9 cellular contexts compared by ENCODE assay signal in genomic region chr9:88476491-88477271, GRCh38. TPM values are rescaled to one million over a fixed set of nuclear protein-coding genes. Genes with fewer than 3 reads are reported as not detected.
DNase-seq lines count a peak whose midpoint lies in the region; ATAC-seq, FAIRE-seq and TF ChIP-seq lines count a peak whose summit lies in the region.
"Had no signal": no experiment of that assay in that cellular context is flagged by ENCODE, and none has a peak within 500 bp of the region (broad histone marks: within the 10 kb centered on the region; RNA-seq: fewer than 3 reads in every experiment).

No MANE protein-coding gene starts in this region.

- no peaks in the 10 kb centered on the region for H3K4me1 ChIP-seq in HCT116 (ENCODE audit: control insufficient read depth in 1 of 2, insufficient read depth in 2 of 2, low read length in 2 of 2)
- peaks cover 20% of the 10 kb centered on the region for H3K4me1 ChIP-seq in keratinocyte (ENCODE audit: control insufficient read depth, extremely low read depth, insufficient read depth, low read length)
- H3K4me1 ChIP-seq in prostate gland (replicated peaks), result no peaks in the 10 kb centered on the region
- H3K4me1 ChIP-seq: esophagus muscularis mucosa had no signal

- no peaks in the 10 kb centered on the region; the same call in 1 of the 2 replicates for H3K79me2 ChIP-seq in HCT116 (ENCODE audit: insufficient read depth, low read length)
- H3K79me2 ChIP-seq in keratinocyte (ENCODE audit: control insufficient read depth, insufficient read depth, low read length), result peaks cover 3% of the 10 kb centered on the region

- H3K27ac ChIP-seq in HCT116 (ENCODE audit: low read depth, low read length) (no peak overlapping the region), keratinocyte (ENCODE audit: control insufficient read depth, insufficient read depth, low read length) (peak overlapping the region; percentile 42), prostate gland (no peak overlapping the region)
- H3K27ac ChIP-seq: esophagus muscularis mucosa had no signal

- TF ChIP-seq POLR2A in HCT116 (IDR thresholded peaks at IDR 0.05; ENCODE audit: borderline replicate concordance, extremely low read depth, insufficient read depth, insufficient read length), result no peak
- TF ChIP-seq POLR2A in prostate gland (IDR thresholded peaks at IDR 0.05), result no peak

- peak; percentile 67 for DNase-seq in DMS79 treated with DMSO at 0.1 percent for 48 hours (lab: John Stamatoyannopoulos, UW)
- no peak for DNase-seq in HCT116 (ENCODE audit: low read depth, low spot score)
- DNase-seq in T1000 (lab: John Stamatoyannopoulos, UW), result peak; percentile 3
- no peak for DNase-seq in keratinocyte (ENCODE audit: low read depth, low spot score)
- DNase-seq in activated effector memory CD4-positive, alpha-beta T cell treated with Interleukin-2 at 50 U/mL for 16 hours, result no peak
- no peak for DNase-seq in prostate gland (ENCODE audit: low spot score)

- no peak overlapping the region for H3K4me2 ChIP-seq in HCT116 (ENCODE audit: low read length)
- H3K4me2 ChIP-seq in keratinocyte (ENCODE audit: control insufficient read depth, extremely low read depth, insufficient read depth, low read depth, low read length), result peak overlapping the region; percentile 45

- dilution Hi-C loops in keratinocyte (cut with MboI; ENCODE audit: extremely low pct_ligation_motif_present, low sequenced_read_pairs), result no loop called here

- FAIRE-seq in keratinocyte (lab: Jason Lieb, UNC), result peak; percentile 5

- H3K4me3 ChIP-seq in HCT116 (replicated peaks in 1 of 2; ENCODE audit: low read depth in 1 of 2, low read length in 2 of 2), result no peak overlapping the region
- H3K4me3 ChIP-seq in keratinocyte (ENCODE audit: control insufficient read depth in 2 of 3, extremely low read depth in 1 of 3, insufficient read depth in 2 of 3, low read depth in 1 of 3, low read length in 3 of 3), result no peak overlapping the region
- no peak overlapping the region for H3K4me3 ChIP-seq in prostate gland
- H3K4me3 ChIP-seq: esophagus muscularis mucosa had no signal

- no peak for ATAC-seq in HCT116
- no peak for ATAC-seq in GM21526 (IDR thresholded peaks at IDR 0.05; ENCODE audit: low FRiP score, unreplicated experiment)
- no peak for ATAC-seq in GM21737 (IDR thresholded peaks at IDR 0.05; ENCODE audit: unreplicated experiment)

- TF ChIP-seq CTCF in HCT116 (IDR thresholded peaks at IDR 0.05 in 2 of 3, conservative IDR thresholded peaks at IDR 0.05 in 1 of 3; ENCODE audit: borderline replicate concordance in 1 of 3, insufficient read depth in 1 of 3, low read depth in 2 of 3, low read length in 2 of 3), result no peak
- TF ChIP-seq CTCF in keratinocyte (optimal IDR thresholded peaks at IDR 0.05 in 1 of 3, IDR thresholded peaks at IDR 0.05 in 1 of 3, conservative IDR thresholded peaks at IDR 0.05 in 1 of 3; ENCODE audit: extremely low read depth in 1 of 3, insufficient read depth in 2 of 3, low read length in 3 of 3), result no peak
- TF ChIP-seq CTCF in prostate gland (IDR thresholded peaks at IDR 0.05), result no peak

- RAD21 ChIA-PET in HCT116 (lab: Charles Lee; ENCODE audit: low non-redundant PET in 1 of 2, low total read pairs in 2 of 2, uncharacterized antibody in 2 of 2, unreplicated experiment in 2 of 2), result no interaction called here

- H3K36me3 ChIP-seq in HCT116 (ENCODE audit: control insufficient read depth in 1 of 2, insufficient read depth in 2 of 2, low read length in 2 of 2) (0 out of 4 replicates have a peak, but pooled peaks cover 0 to 2% of the 10 kb centered on the region in 2 experiments), keratinocyte (ENCODE audit: control insufficient read depth in 2 of 2, extremely low read depth in 1 of 2, insufficient read depth in 2 of 2, low read length in 2 of 2) (peaks cover 8 to 10% of the 10 kb centered on the region in 2 experiments), prostate gland (no peaks in the 10 kb centered on the region)

- no peak overlapping the region for H3K9ac ChIP-seq in HCT116 (ENCODE audit: low read length)
- H3K9ac ChIP-seq in keratinocyte (ENCODE audit: control insufficient read depth, extremely low read depth, insufficient read depth, low read length), result no peak overlapping the region

- H4K20me1 ChIP-seq in HCT116 (ENCODE audit: insufficient read depth) (no peaks in the 10 kb centered on the region), keratinocyte (ENCODE audit: control insufficient read depth, extremely low read depth, insufficient read depth, low read length) (no peaks in the 10 kb centered on the region)

- intact Hi-C loops in HCT116 (cut with micrococcal nuclease) (no loop called here), prostate gland (cut with DNase I) (no loop called here)

- no peaks in the 10 kb centered on the region for H3K9me2 ChIP-seq in HCT116 (ENCODE audit: insufficient read depth)

- POLR2A ChIA-PET in HCT116 (lab: Charles Lee), result no interaction called here

- CTCF ChIA-PET in HCT116 (lab: Charles Lee), result no interaction called here

- TSS peak; percentile 15 for BruUV-seq in HCT116 (replicated peaks; lab: Mats Ljungman, UMichigan)

- WGBS in prostate gland, result 84% methylated on average over 11 of the region's 11 CpGs

- H2AFZ ChIP-seq in HCT116 (ENCODE audit: low read depth, low read length, poor library complexity, severe bottlenecking) (no peak overlapping the region), keratinocyte (ENCODE audit: control insufficient read depth, low read length) (no peak overlapping the region)

- no peak for TF ChIP-seq RAD21 in HCT116 (IDR thresholded peaks at IDR 0.05; ENCODE audit: low read depth)

- H3K9me3 ChIP-seq in HCT116 (ENCODE audit: control insufficient read depth in 1 of 2, insufficient read depth in 1 of 2, low read depth in 1 of 2, low read length in 2 of 2), result no peaks in the 10 kb centered on the region
- no peaks in the 10 kb centered on the region for H3K9me3 ChIP-seq in keratinocyte (ENCODE audit: control insufficient read depth, low read depth, low read length)
- no peaks in the 10 kb centered on the region for H3K9me3 ChIP-seq in prostate gland
- H3K9me3 ChIP-seq: esophagus muscularis mucosa had no signal

- peaks cover 2% of the 10 kb centered on the region for H3K9me1 ChIP-seq in keratinocyte (ENCODE audit: control insufficient read depth, extremely low read depth, insufficient read depth, low read length)

- H3K27me3 ChIP-seq in HCT116 (ENCODE audit: insufficient read depth, low read length) (no peaks in the 10 kb centered on the region), keratinocyte (ENCODE audit: control insufficient read depth, extremely low read depth, insufficient read depth, low read length) (no peaks in the 10 kb centered on the region), prostate gland (replicated peaks; ENCODE audit: insufficient read depth) (no peaks in the 10 kb centered on the region)
- H3K27me3 ChIP-seq: esophagus muscularis mucosa had no signal

TF ChIP-seq in HCT116, 20 proteins besides CTCF, POLR2A, EP300 and RAD21:
- TF ChIP-seq ZFX (IDR thresholded peaks at IDR 0.05) (no peak), CEBPB (IDR thresholded peaks at IDR 0.05; ENCODE audit: low read depth) (no peak), EGR1 (IDR thresholded peaks at IDR 0.05; ENCODE audit: low read depth) (no peak), FOSL1 (IDR thresholded peaks at IDR 0.05; ENCODE audit: low read depth) (no peak), YY1 (IDR thresholded peaks at IDR 0.05; ENCODE audit: extremely low read depth, insufficient replicate concordance, low read depth, low read length) (no peak), SIN3A (IDR thresholded peaks at IDR 0.05; ENCODE audit: low read depth) (no peak), REST (IDR thresholded peaks at IDR 0.05; ENCODE audit: low read depth) (no peak)

RNA-seq across cellular contexts. Expression of gene NXNL2, which starts 58.3 kb away (rescaled TPM):
- total RNA-seq in HCT116 (2021; ENCODE audit: unreplicated experiment), result 0.86 TPM
- 0.77 and 1.0 TPM in 2 replicates for polyA plus RNA-seq in HCT116 (2012)
- polyA plus RNA-seq in keratinocyte, result 0.17 to 0.33 TPM (median 0.26 TPM) in 3 replicates
- not detected for polyA plus RNA-seq in keratinocyte (2011; ENCODE audit: low read depth)
- 0.23 and 0.48 TPM in 2 replicates for polyA plus RNA-seq in keratinocyte (2011; cell fraction: cytosol; rRNA removed)
- 0.60 and 0.80 TPM in 2 replicates for polyA plus RNA-seq in keratinocyte (2011; cell fraction: nucleus; rRNA removed)
- 0.18 TPM in 1 of 2 replicates, not detected in the other for polyA plus RNA-seq in keratinocyte (2012; ENCODE audit: low replicate concordance)
- polyA minus RNA-seq in keratinocyte, result not detected in 3 replicates
- polyA minus RNA-seq in keratinocyte (2011; cell fraction: cytosol; rRNA and poly(A)+ RNA removed), result not detected
- polyA minus RNA-seq in keratinocyte (2011; cell fraction: nucleus; rRNA and poly(A)+ RNA removed), result not detected in 2 replicates
- 1 to 10 TPM in 1 of 2 donors, under 1 TPM in 1; 0.68 to 1.9 TPM for total RNA-seq in prostate gland

Comparison
In these comparisons a context has a peak if more than half of its experiments do, and no peak if none do; other contexts are left out.
1. DNase-seq: peak in DMS79 treated with DMSO at 0.1 percent for 48 hours (single experiment) and T1000 (single experiment); none in HCT116 (single experiment), keratinocyte (single experiment), activated effector memory CD4-positive, alpha-beta T cell treated with Interleukin-2 at 50 U/mL for 16 hours (single experiment) and prostate gland (single experiment).